In the genomic region with DNA sequence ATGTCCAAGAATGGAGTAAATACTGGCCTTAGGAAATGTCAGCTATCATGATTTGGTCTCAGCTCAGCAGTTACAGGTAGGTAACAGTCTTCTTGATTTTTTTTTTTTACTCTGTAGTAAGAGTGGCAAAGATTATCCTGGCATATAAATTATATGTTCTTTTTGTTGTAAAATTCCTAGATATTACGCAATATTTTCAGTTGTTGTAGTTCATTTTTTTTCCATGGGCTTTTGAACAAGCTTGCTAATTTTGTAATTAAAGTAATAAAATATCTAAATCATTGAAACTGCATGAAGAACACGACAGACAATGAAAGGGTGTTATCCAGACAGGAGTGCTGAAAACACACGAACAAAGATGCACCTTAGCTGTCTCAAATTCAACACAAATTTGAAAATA, we compare ENCODE assay signal across 8 cellular contexts.
"Had no signal": no experiment of that assay in that cellular context is flagged by ENCODE, and none has a peak within 500 bp of the region (broad histone marks: within the 10 kb centered on the region; RNA-seq: fewer than 3 reads in every experiment).

No MANE protein-coding gene starts in this region.

- H3K4me3 ChIP-seq: GM23248 had no signal

- H3K9me3 Mint-ChIP-seq: H9, IgD-negative memory B cell had no signal

- H3K9ac ChIP-seq: GM23248 had no signal

- FAIRE-seq: H54 had no signal

- H3K27ac ChIP-seq: GM23248, HL-60 had no signal

- H3K27ac Mint-ChIP-seq: H9, IgD-negative memory B cell had no signal

- H3K27me3 Mint-ChIP-seq: IgD-negative memory B cell had no signal

- H3K4me3 Mint-ChIP-seq: H9, IgD-negative memory B cell had no signal

- H2AFZ ChIP-seq: GM23248 had no signal

- DNase-seq: GM23248, GOT3, H9, HCEC 1CT, KG1 had no signal

- H3K36me3 Mint-ChIP-seq: IgD-negative memory B cell had no signal

- H3K4me1 Mint-ChIP-seq: H9, IgD-negative memory B cell had no signal
